10 cellular contexts compared by ENCODE assay signal in genomic region chr5:43075319-43076293, GRCh38. TPM values are rescaled to one million over a fixed set of nuclear protein-coding genes. Genes with fewer than 3 reads are reported as not detected.
DNase-seq lines count a peak whose midpoint lies in the region; TF ChIP-seq lines count a peak whose summit lies in the region.
"Had no signal": no experiment of that assay in that cellular context is flagged by ENCODE, and none has a peak within 500 bp of the region (broad histone marks: within the 10 kb centered on the region; RNA-seq: fewer than 3 reads in every experiment).

No MANE protein-coding gene starts in this region.

- H3K4me3 Mint-ChIP-seq in chondrocyte (ENCODE audit: unreplicated experiment), result peak overlapping the region; percentile 7
- no peak overlapping the region for H3K4me3 Mint-ChIP-seq in mesothelial cell of epicardium
- H3K4me3 Mint-ChIP-seq: activated B cell treated with CpG ODN at 0.5 μM for 24 hours had no signal

- peak; percentile 39 for DNase-seq in AG10803 (ENCODE audit: low read depth)
- peak; percentile 29 for DNase-seq in NCI-H2107 (lab: John Stamatoyannopoulos, UW)
- no peak for DNase-seq in chondrocyte (ENCODE audit: low spot score)
- DNase-seq in mesothelial cell of epicardium (ENCODE audit: low spot score in 2 of 2, unreplicated experiment in 2 of 2), result no peak
- DNase-seq in pons (ENCODE audit: low spot score), result no peak
- no peak for DNase-seq in WERI-Rb-1
- DNase-seq in GM13977 (ENCODE audit: low spot score), result no peak
- DNase-seq in spleen, result no peak
- DNase-seq: activated B cell treated with CpG ODN at 0.5 μM for 24 hours had no signal

- 78 to 88% (median 84%) methylated on average over 9 to 12 of the region's 12 CpGs for WGBS in spleen, 5 donors

- H3K9me3 ChIP-seq in WERI-Rb-1 (ENCODE audit: severe bottlenecking), result no peaks in the 10 kb centered on the region
- no peaks in the 10 kb centered on the region for H3K9me3 ChIP-seq in spleen

- H3K36me3 ChIP-seq in WERI-Rb-1 (no peaks in the 10 kb centered on the region), spleen (peaks cover 0 to 90% (median 29%) of the 10 kb centered on the region in 6 donors)

- peaks cover 0 to 51% (median 13%) of the 10 kb centered on the region in 6 donors for H3K4me1 ChIP-seq in spleen

- in situ Hi-C loops in GM13977 (cut with MboI; ENCODE audit: low pct_unique_long_range_greater_than_20kb, low sequenced_read_pairs, unreplicated experiment), result no loop called here

- intact Hi-C loops in spleen (cut with DNase I; ENCODE audit: low total_unique reads), result no loop called here

- no peak for TF ChIP-seq POLR2A in spleen (IDR thresholded peaks at IDR 0.05)

- H3K27ac ChIP-seq in WERI-Rb-1, result no peak overlapping the region
- H3K27ac ChIP-seq in spleen, result peak overlapping the region in 2 of 8 donors; percentile 26 to 45

- peak overlapping the region; percentile 91 for H3K27ac Mint-ChIP-seq in chondrocyte (ENCODE audit: unreplicated experiment)
- H3K27ac Mint-ChIP-seq in mesothelial cell of epicardium, result peak overlapping the region; percentile 88
- H3K27ac Mint-ChIP-seq: activated B cell treated with CpG ODN at 0.5 μM for 24 hours had no signal

- H3K27me3 Mint-ChIP-seq in chondrocyte (ENCODE audit: low read depth) (no peaks in the 10 kb centered on the region), mesothelial cell of epicardium (ENCODE audit: low read depth) (no peaks in the 10 kb centered on the region)
- H3K27me3 Mint-ChIP-seq: activated B cell treated with CpG ODN at 0.5 μM for 24 hours had no signal

- H3K4me3 ChIP-seq in AG10803 (ENCODE audit: low read length) (no peak overlapping the region), WERI-Rb-1 (ENCODE audit: low read depth, low read length) (no peak overlapping the region), spleen (no peak overlapping the region)
- H3K4me3 ChIP-seq: skin epidermis had no signal

- H3K36me3 Mint-ChIP-seq in chondrocyte (ENCODE audit: low read depth) (peaks cover 20% of the 10 kb centered on the region), mesothelial cell of epicardium (peaks cover 29% of the 10 kb centered on the region)

- H3K4me1 Mint-ChIP-seq in chondrocyte (ENCODE audit: low read depth) (peaks cover 57% of the 10 kb centered on the region), mesothelial cell of epicardium (peaks cover 25% of the 10 kb centered on the region)

- no peaks in the 10 kb centered on the region for H3K27me3 ChIP-seq in WERI-Rb-1 (ENCODE audit: insufficient read depth, low read depth, severe bottlenecking)
- no peaks in the 10 kb centered on the region for H3K27me3 ChIP-seq in spleen (replicated peaks in 1 of 7)

- no peak for TF ChIP-seq CTCF in AG10803 (conservative IDR thresholded peaks at IDR 0.05; ENCODE audit: low read length)
- no peak for TF ChIP-seq CTCF in chondrocyte (IDR thresholded peaks at IDR 0.05)
- no peak for TF ChIP-seq CTCF in mesothelial cell of epicardium (IDR thresholded peaks at IDR 0.05; ENCODE audit: unreplicated experiment)
- TF ChIP-seq CTCF in WERI-Rb-1 (IDR thresholded peaks at IDR 0.05; ENCODE audit: low read depth, low read length), result no peak
- no peak for TF ChIP-seq CTCF in GM13977 (IDR thresholded peaks at IDR 0.05; ENCODE audit: extremely low read depth, insufficient read depth, missing control alignments)
- no peak for TF ChIP-seq CTCF in spleen (IDR thresholded peaks at IDR 0.05 in 8 of 11, conservative IDR thresholded peaks at IDR 0.05 in 3 of 11)

- no peaks in the 10 kb centered on the region for H3K9me3 Mint-ChIP-seq in chondrocyte (ENCODE audit: low read depth)
- no peaks in the 10 kb centered on the region for H3K9me3 Mint-ChIP-seq in mesothelial cell of epicardium
- H3K9me3 Mint-ChIP-seq: activated B cell treated with CpG ODN at 0.5 μM for 24 hours had no signal

RNA-seq across cellular contexts. Expression of gene ANXA2R, which starts 35.5 kb away (rescaled TPM):
- total RNA-seq in chondrocyte, result 1.2 to 3.5 TPM (median 1.7 TPM) in 3 replicates
- total RNA-seq in mesothelial cell of epicardium, result 1.4 to 1.9 TPM (median 1.7 TPM) in 3 replicates
- 10 to 100 TPM; 10.0 to 27.2 (median 16.4) TPM for total RNA-seq in spleen
- polyA plus RNA-seq in spleen, result 10 to 100 TPM; 28.9 to 44.5 (median 36.5) TPM

RNA-seq across cellular contexts. Expression of gene ZNF131, which starts 45.1 kb away (rescaled TPM):
- total RNA-seq in chondrocyte (29.2 to 37.3 TPM (median 29.4 TPM) in 3 replicates), mesothelial cell of epicardium (44.3 to 55.5 TPM (median 51.9 TPM) in 3 replicates), spleen (10 to 100 TPM; 35.9 to 52.0 (median 44.6) TPM)
- polyA plus RNA-seq in spleen, result 10 to 100 TPM; 29.7 to 42.6 (median 35.0) TPM

Comparison
In these comparisons a context has a peak if more than half of its experiments do, and no peak if none do; other contexts are left out.
1. DNase-seq: peak in AG10803 (single experiment) and NCI-H2107 (single experiment); none in chondrocyte (single experiment), mesothelial cell of epicardium (0 of 2), pons (single experiment), WERI-Rb-1 (single experiment), GM13977 (single experiment) and spleen (single experiment).